In the genomic region with DNA sequence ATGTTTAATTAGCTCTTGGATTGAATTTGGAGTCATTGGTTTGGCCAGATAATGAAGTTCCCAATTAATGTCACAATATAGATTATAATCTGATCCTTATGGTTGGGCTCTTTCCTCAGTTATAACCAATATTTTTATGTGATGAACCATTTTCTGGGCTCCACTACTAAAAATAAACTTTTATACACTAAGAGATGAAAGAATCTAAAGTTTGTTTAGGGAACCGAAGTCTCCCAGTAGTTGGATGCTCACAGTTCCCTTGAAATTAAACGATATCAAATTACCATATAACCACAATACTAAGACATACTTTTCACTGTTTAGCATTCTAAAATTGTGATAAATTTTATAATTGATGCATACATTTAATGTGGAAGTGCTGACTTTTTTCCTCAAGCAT, we compare ENCODE assay signal across 24 cellular contexts. TPM values are rescaled to one million over a fixed set of nuclear protein-coding genes. Genes with fewer than 3 reads are reported as not detected.
"Had no signal": no experiment of that assay in that cellular context is flagged by ENCODE, and none has a peak within 500 bp of the region (broad histone marks: within the 10 kb centered on the region; RNA-seq: fewer than 3 reads in every experiment).

No MANE protein-coding gene starts in this region.

- H3K27ac ChIP-seq: VCaP had no signal

- DNase-seq: activated CD4-positive, alpha-beta T cell treated with anti-CD3 and anti-CD28 coated beads for 36 hours; activated CD8-positive, alpha-beta memory T cell treated with anti-CD3 and anti-CD28 coated beads, Interleukin-2, amount 50 U/mL, for 4 hours; activated CD8-positive, alpha-beta T cell treated with anti-CD3 and anti-CD28 coated beads for 36 hours; activated gamma-delta T cell treated with Interleukin-2 at 50 U/mL for 16 hours; activated naive CD4-positive, alpha-beta T cell treated with anti-CD3 and anti-CD28 coated beads, Interleukin-2, amount 10 ng/mL, durations not matched to agents 7 days and 5 days; activated naive CD8-positive, alpha-beta T cell treated with anti-CD3 and anti-CD28 coated beads for 36 hours; activated T-cell treated with anti-CD3 and anti-CD28 coated beads, Interleukin-2, amount 50 U/mL, for 72 hours; adrenal gland; anterior cingulate cortex; caudate nucleus; MG63; MV-4-11; NCI-H1694 treated with DMSO at 0.1 percent for 48 hours; NCI-H2029 treated with DMSO at 0.1 percent for 48 hours; NCI-H226; NCI-H526; SIG-M5; T-cell; T-helper 2 cell; T1000 had no signal

- ATAC-seq: activated CD4-positive, alpha-beta T cell treated with anti-CD3 and anti-CD28 coated beads for 36 hours; activated CD8-positive, alpha-beta T cell treated with anti-CD3 and anti-CD28 coated beads for 36 hours; activated T-cell treated with anti-CD3 and anti-CD28 coated beads, Interleukin-2, amount 50 U/mL, for 72 hours; T-cell had no signal

- H3K4me3 Mint-ChIP-seq: activated CD4-positive, alpha-beta T cell treated with anti-CD3 and anti-CD28 coated beads for 36 hours; activated CD8-positive, alpha-beta T cell treated with anti-CD3 and anti-CD28 coated beads for 36 hours; activated naive CD4-positive, alpha-beta T cell treated with anti-CD3 and anti-CD28 coated beads, Interleukin-2, amount 10 ng/mL, durations not matched to agents 7 days and 5 days; activated naive CD8-positive, alpha-beta T cell treated with anti-CD3 and anti-CD28 coated beads for 36 hours; activated T-cell treated with anti-CD3 and anti-CD28 coated beads, Interleukin-2, amount 50 U/mL, for 72 hours; T-cell had no signal

- H3K27me3 ChIP-seq: adrenal gland, breast epithelium, MG63 had no signal

- H3K4me1 Mint-ChIP-seq: activated CD4-positive, alpha-beta T cell treated with anti-CD3 and anti-CD28 coated beads for 36 hours; activated naive CD4-positive, alpha-beta T cell treated with anti-CD3 and anti-CD28 coated beads, Interleukin-2, amount 10 ng/mL, durations not matched to agents 7 days and 5 days; activated naive CD8-positive, alpha-beta T cell treated with anti-CD3 and anti-CD28 coated beads for 36 hours; T-cell had no signal

- H3K4me1 ChIP-seq: adrenal gland, breast epithelium had no signal

- H3K9me3 ChIP-seq: adrenal gland, breast epithelium, MG63 had no signal

- H3K27ac Mint-ChIP-seq: activated CD4-positive, alpha-beta T cell treated with anti-CD3 and anti-CD28 coated beads for 36 hours; activated CD8-positive, alpha-beta T cell treated with anti-CD3 and anti-CD28 coated beads for 36 hours; activated naive CD4-positive, alpha-beta T cell treated with anti-CD3 and anti-CD28 coated beads, Interleukin-2, amount 10 ng/mL, durations not matched to agents 7 days and 5 days; activated naive CD8-positive, alpha-beta T cell treated with anti-CD3 and anti-CD28 coated beads for 36 hours; activated T-cell treated with anti-CD3 and anti-CD28 coated beads, Interleukin-2, amount 50 U/mL, for 72 hours; activated T-helper 2 cell treated with anti-CD3 and anti-CD28 coated beads, Interferon-gamma antibody, Interleukin-2, Interleukin-4, amounts not matched to agents 10 μg/mL and 5 μg/mL and 100 μg/mL, durations not matched to agents 14 hours and 24 hours and 36 hours; T-cell had no signal

- H3K4me3 ChIP-seq: adrenal gland, breast epithelium, MG63 had no signal

- H3K36me3 ChIP-seq: adrenal gland, breast epithelium, MG63 had no signal

- H3K27me3 Mint-ChIP-seq: activated CD4-positive, alpha-beta T cell treated with anti-CD3 and anti-CD28 coated beads for 36 hours; activated naive CD4-positive, alpha-beta T cell treated with anti-CD3 and anti-CD28 coated beads, Interleukin-2, amount 10 ng/mL, durations not matched to agents 7 days and 5 days; activated naive CD8-positive, alpha-beta T cell treated with anti-CD3 and anti-CD28 coated beads for 36 hours; T-cell had no signal

- H3K36me3 Mint-ChIP-seq: activated naive CD4-positive, alpha-beta T cell treated with anti-CD3 and anti-CD28 coated beads, Interleukin-2, amount 10 ng/mL, durations not matched to agents 7 days and 5 days; activated naive CD8-positive, alpha-beta T cell treated with anti-CD3 and anti-CD28 coated beads for 36 hours; T-cell had no signal

- H3K9me3 Mint-ChIP-seq: activated CD8-positive, alpha-beta T cell treated with anti-CD3 and anti-CD28 coated beads for 36 hours; activated T-helper 2 cell treated with anti-CD3 and anti-CD28 coated beads, Interferon-gamma antibody, Interleukin-2, Interleukin-4, amounts not matched to agents 10 μg/mL and 5 μg/mL and 100 μg/mL, durations not matched to agents 14 hours and 24 hours and 36 hours had no signal

RNA-seq across cellular contexts. Expression of gene ARHGAP42, which starts 47.0 kb away (rescaled TPM):
- total RNA-seq: activated CD4-positive, alpha-beta T cell treated with anti-CD3 and anti-CD28 coated beads for 36 hours; OCI-LY7 had no signal
